In the genomic region with DNA sequence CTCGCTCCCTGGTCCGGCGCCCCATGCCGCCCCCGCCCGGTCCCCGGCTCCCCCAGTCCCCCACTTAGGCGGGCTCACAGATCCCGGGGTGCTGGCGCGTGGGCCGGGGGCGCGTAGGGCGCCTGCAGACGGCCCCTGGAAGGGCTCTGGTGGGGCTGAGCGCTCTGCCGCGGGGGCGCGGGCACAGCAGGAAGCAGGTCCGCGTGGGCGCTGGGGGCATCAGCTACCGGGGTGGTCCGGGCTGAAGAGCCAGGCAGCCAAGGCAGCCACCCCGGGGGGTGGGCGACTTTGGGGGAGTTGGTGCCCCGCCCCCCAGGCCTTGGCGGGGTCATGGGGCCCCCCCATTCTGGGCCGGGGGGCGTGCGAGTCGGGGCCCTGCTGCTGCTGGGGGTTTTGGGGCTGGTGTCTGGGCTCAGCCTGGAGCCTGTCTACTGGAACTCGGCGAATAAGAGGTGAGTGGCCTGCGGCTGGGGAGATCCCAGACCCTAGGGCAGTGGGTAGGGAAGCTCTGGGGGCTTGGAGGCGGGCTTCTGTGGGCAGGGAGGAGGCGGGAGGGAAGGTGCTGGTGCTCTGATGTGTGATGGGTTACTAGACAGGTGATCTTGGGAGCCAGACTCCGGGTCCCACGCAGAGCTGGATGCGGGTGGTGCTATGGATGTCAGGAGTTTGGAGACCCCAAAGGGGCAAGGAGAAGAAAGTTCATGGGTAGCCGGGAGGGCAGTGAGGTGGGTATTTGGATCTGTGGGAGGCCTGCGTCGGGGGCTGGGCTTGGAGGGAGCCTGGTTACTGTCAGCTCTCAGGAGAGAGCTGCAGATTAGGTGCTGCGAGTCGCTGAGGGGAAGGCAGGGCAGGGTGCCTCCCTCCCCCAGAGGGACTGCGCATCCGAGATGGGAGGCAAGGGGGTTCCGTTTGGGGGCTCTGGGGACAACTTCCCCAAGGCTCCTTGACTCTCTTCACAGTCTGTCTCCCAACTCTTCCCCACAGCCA, we compare ENCODE assay signal across 11 cellular contexts. TPM values are rescaled to one million over a fixed set of nuclear protein-coding genes. Genes with fewer than 3 reads are reported as not detected.
DNase-seq lines count a peak whose midpoint lies in the region; TF ChIP-seq lines count a peak whose summit lies in the region.
"Had no signal": no experiment of that assay in that cellular context is flagged by ENCODE, and none has a peak within 500 bp of the region (broad histone marks: within the 10 kb centered on the region; RNA-seq: fewer than 3 reads in every experiment).

No MANE protein-coding gene starts in this region.

- TF ChIP-seq POLR2A in lower leg skin (IDR thresholded peaks at IDR 0.05) (no peak), transverse colon (IDR thresholded peaks at IDR 0.05) (no peak)

- no TSS peak for BruUV-seq in mammary epithelial cell (replicated peaks; lab: Mats Ljungman, UMichigan)

- peak overlapping the region; percentile 96 for H3K4me2 ChIP-seq in mammary epithelial cell (ENCODE audit: insufficient read depth, low read depth, low read length)

- H4K20me1 ChIP-seq in mammary epithelial cell (ENCODE audit: insufficient read depth, low read length): no peaks in the 10 kb centered on the region

- no peak overlapping the region for H3K9ac ChIP-seq in mammary epithelial cell (ENCODE audit: insufficient read depth, low read length)

- peaks cover 27% of the 10 kb centered on the region for H3K4me1 Mint-ChIP-seq in activated T-cell treated with anti-CD3 and anti-CD28 coated beads, Interleukin-2, amount 50 U/mL, for 24 hours (ENCODE audit: low read depth)

- H2AFZ ChIP-seq in mammary epithelial cell (ENCODE audit: low read depth, low read length): peak overlapping the region; percentile 76

- no peaks in the 10 kb centered on the region for H3K9me3 Mint-ChIP-seq in activated T-cell treated with anti-CD3 and anti-CD28 coated beads, Interleukin-2, amount 50 U/mL, for 24 hours

- peaks cover 61% of the 10 kb centered on the region for H3K27me3 Mint-ChIP-seq in activated T-cell treated with anti-CD3 and anti-CD28 coated beads, Interleukin-2, amount 50 U/mL, for 24 hours

- POLR2A ChIA-PET in RWPE1 (lab: Yijun Ruan, JAX; ENCODE audit: low non-redundant PET): no interaction called here

- in situ Hi-C loops in mammary epithelial cell (cut with MboI; ENCODE audit: low sequenced_read_pairs in 2 of 2): no loop called here
- in situ Hi-C loops in transverse colon (cut with MboI; ENCODE audit: low pct_ligation_motif_present in 1 of 4, low pct_unique_long_range_greater_than_20kb in 1 of 4, low sequenced_read_pairs in 3 of 4): no loop called here

- H3K4me3 ChIP-seq in mammary epithelial cell (replicated peaks in 1 of 3; ENCODE audit: insufficient read depth in 1 of 3, low read depth in 2 of 3, low read length in 3 of 3) (peak overlapping the region; percentile 49 to 64 (median 57)), lower leg skin (ENCODE audit: low read depth, poor library complexity, severe bottlenecking) (peak overlapping the region; percentile 16), transverse colon (peak overlapping the region; percentile 3 to 48 (median 22))

- CTCF ChIA-PET in mammary epithelial cell (lab: Charles Lee; ENCODE audit: low non-redundant PET): no interaction called here
- CTCF ChIA-PET in RWPE1 (lab: Yijun Ruan, JAX): interaction anchor here (0.7 to 1.2 kb wide), 4 partner anchors 11 to 227 kb away, joined by 3 to 5 read pairs (median 4); no protein-coding TSS in a partner anchor

- dilution Hi-C loops in mammary epithelial cell (cut with HindIII; ENCODE audit: low sequenced_read_pairs): loop anchor here (5.0 kb wide), 2 partner anchors 63 to 77 kb away; no protein-coding TSS in a partner anchor

- intact Hi-C loops in mammary epithelial cell (cut with micrococcal nuclease) (no loop called here), lower leg skin (cut with DNase I; ENCODE audit: low total_unique reads) (no loop called here), transverse colon (cut with DNase I; ENCODE audit: low total_unique reads) (no loop called here)

- 2% methylated on average over 7 of the region's 50 CpGs for WGBS in mammary epithelial cell (ENCODE audit: low coverage, missing lambda C conversion rate)
- WGBS in lower leg skin, 2 donors: 6% methylated on average over 29 to 42 of the region's 50 CpGs
- 15% methylated on average over 22 of the region's 50 CpGs; no CpG with 5 or more reads in 1 of the 2 donors for WGBS in transverse colon (ENCODE audit: low coverage in 1 of 2), 2 donors

- peak overlapping the region; percentile 13 for H3K4me3 Mint-ChIP-seq in activated T-cell treated with anti-CD3 and anti-CD28 coated beads, Interleukin-2, amount 50 U/mL, for 24 hours

- no peaks in the 10 kb centered on the region for H3K79me2 ChIP-seq in mammary epithelial cell (ENCODE audit: insufficient read depth, low read length)

- peaks cover 4% of the 10 kb centered on the region for H3K36me3 ChIP-seq in mammary epithelial cell (ENCODE audit: insufficient read depth, low read length)
- H3K36me3 ChIP-seq in transverse colon: peaks cover 0 to 11% (median 0%) of the 10 kb centered on the region in 4 donors

- H3K36me3 Mint-ChIP-seq in activated T-cell treated with anti-CD3 and anti-CD28 coated beads, Interleukin-2, amount 50 U/mL, for 24 hours (ENCODE audit: low read depth): peaks cover 31% of the 10 kb centered on the region

- no peak for TF ChIP-seq CTCF in mammary epithelial cell (conservative IDR thresholded peaks at IDR 0.05 in 1 of 2, IDR thresholded peaks at IDR 0.05 in 1 of 2; ENCODE audit: extremely low read depth in 1 of 2, insufficient read depth in 1 of 2, low read depth in 1 of 2, low read length in 2 of 2)
- no peak for TF ChIP-seq CTCF in lower leg skin (IDR thresholded peaks at IDR 0.05)
- TF ChIP-seq CTCF in transverse colon (IDR thresholded peaks at IDR 0.05): no peak
- TF ChIP-seq CTCF in RWPE1 (conservative IDR thresholded peaks at IDR 0.05; ENCODE audit: low read depth): no peak

- H3K9me3 ChIP-seq in mammary epithelial cell (replicated peaks; ENCODE audit: insufficient read depth, low read length) (no peaks in the 10 kb centered on the region), transverse colon (no peaks in the 10 kb centered on the region)

- H3K27ac ChIP-seq in mammary epithelial cell (ENCODE audit: insufficient read depth, low read depth, low read length): no peak overlapping the region
- H3K27ac ChIP-seq in transverse colon: no peak overlapping the region
- no peak overlapping the region for H3K27ac ChIP-seq in RWPE1

- no peaks in the 10 kb centered on the region for H3K27me3 ChIP-seq in mammary epithelial cell (ENCODE audit: insufficient read depth, low read length)
- peaks cover 55% of the 10 kb centered on the region for H3K27me3 ChIP-seq in transverse colon

- TF ChIP-seq EP300 in transverse colon (IDR thresholded peaks at IDR 0.05; ENCODE audit: low read depth): no peak

- H3K27ac Mint-ChIP-seq in activated T-cell treated with anti-CD3 and anti-CD28 coated beads, Interleukin-2, amount 50 U/mL, for 24 hours: no peak overlapping the region

- peaks cover 12% of the 10 kb centered on the region for H3K4me1 ChIP-seq in mammary epithelial cell (ENCODE audit: insufficient read depth, low read length)
- peaks cover 9 to 20% (median 12%) of the 10 kb centered on the region in 4 donors for H3K4me1 ChIP-seq in transverse colon

- DNase-seq in activated T-cell treated with anti-CD3 and anti-CD28 coated beads, Interleukin-2, amount 50 U/mL, for 24 hours: no peak
- no peak for DNase-seq in activated T-cell treated with anti-CD3 and anti-CD28 coated beads, Interleukin-2, amount 50 U/mL, for 48 hours
- no peak for DNase-seq in mammary epithelial cell
- DNase-seq in lower leg skin (ENCODE audit: low spot score in 2 of 2): no peak
- DNase-seq in transverse colon: no peak
- DNase-seq in dedifferentiated amniotic fluid mesenchymal stem cell (ENCODE audit: extremely low spot score): no peak
- no peak for DNase-seq in RWPE1 (ENCODE audit: low spot score)
- no peak for DNase-seq in mucosa of gallbladder (ENCODE audit: low spot score)
- DNase-seq: activated CD4-positive, alpha-beta T cell treated with anti-CD3 and anti-CD28 coated beads, Interleukin-2, amount 50 U/mL, for 4 hours; DMS153; NCI-H1436 treated with DMSO at 0.1 percent for 48 hours had no signal

RNA-seq across cellular contexts. Expression of a gene that starts 0.6 kb away (rescaled TPM):
- 1 to 10 TPM; 1.0 to 9.2 TPM for total RNA-seq in mammary epithelial cell
- polyA plus RNA-seq in mammary epithelial cell: 3.9 TPM
- polyA minus RNA-seq in mammary epithelial cell: 11.2 TPM
- 1 to 10 TPM; 5.4 to 8.5 (median 7.6) TPM for total RNA-seq in lower leg skin
- total RNA-seq in transverse colon: under 1 TPM in 2 of 4 donors, not detected in 2; 0.32 to 0.41 TPM
- total RNA-seq in mucosa of gallbladder: 1.6 TPM

RNA-seq across cellular contexts. Expression of a gene that starts 12.0 kb away (rescaled TPM):
- total RNA-seq in mammary epithelial cell (1 to 10 TPM; 1.8 to 2.7 TPM), lower leg skin (under 1 TPM in 3 of 4 donors, not detected in 1; under 0.01 to 0.10 (median 0.05) TPM), transverse colon (under 1 TPM; under 0.01 to 0.55 (median 0.18) TPM), mucosa of gallbladder (0.95 TPM)
- 1.5 TPM for polyA plus RNA-seq in mammary epithelial cell
- polyA minus RNA-seq in mammary epithelial cell: 1.0 TPM

RNA-seq across cellular contexts. Expression of a gene that starts 17.3 kb away (rescaled TPM):
- total RNA-seq in mammary epithelial cell: 10 to 100 TPM in 1 of 2 donors, 1 to 10 TPM in 1; 4.3 to 15.9 TPM
- polyA plus RNA-seq in mammary epithelial cell: 14.1 TPM
- 29.3 TPM for polyA minus RNA-seq in mammary epithelial cell
- total RNA-seq in lower leg skin: 1 to 10 TPM; 1.1 to 5.4 (median 4.5) TPM
- total RNA-seq in transverse colon: 10 to 100 TPM in 1 of 4 donors, 1 to 10 TPM in 3; 3.7 to 33.0 (median 6.0) TPM
- total RNA-seq in mucosa of gallbladder: 9.0 TPM

RNA-seq across cellular contexts. Expression of a gene that starts 18.3 kb away (rescaled TPM):
- 10 to 100 TPM; 63.0 to 89.3 TPM for total RNA-seq in mammary epithelial cell
- 60.3 TPM for polyA plus RNA-seq in mammary epithelial cell
- polyA minus RNA-seq in mammary epithelial cell: 124 TPM
- 10 to 100 TPM; 42.8 to 57.3 (median 50.8) TPM for total RNA-seq in lower leg skin
- total RNA-seq in transverse colon: 10 to 100 TPM; 27.9 to 49.7 (median 31.7) TPM
- total RNA-seq in mucosa of gallbladder: 48.7 TPM

RNA-seq across cellular contexts. Expression of a gene that starts 54.8 kb away (rescaled TPM):
- total RNA-seq in mammary epithelial cell (not detected), lower leg skin (1 to 10 TPM in 1 of 4 donors, under 1 TPM in 2, not detected in 1; 0.42 to 3.0 (median 0.46) TPM), transverse colon (10 to 100 TPM in 1 of 4 donors, 1 to 10 TPM in 1, under 1 TPM in 2; 0.40 to 20.6 (median 2.3) TPM), mucosa of gallbladder (7.7 TPM)
- not detected for polyA plus RNA-seq in mammary epithelial cell
- polyA minus RNA-seq in mammary epithelial cell: not detected
